Comparison of ENCODE assay signal across 1 cellular context in the genomic region with DNA sequence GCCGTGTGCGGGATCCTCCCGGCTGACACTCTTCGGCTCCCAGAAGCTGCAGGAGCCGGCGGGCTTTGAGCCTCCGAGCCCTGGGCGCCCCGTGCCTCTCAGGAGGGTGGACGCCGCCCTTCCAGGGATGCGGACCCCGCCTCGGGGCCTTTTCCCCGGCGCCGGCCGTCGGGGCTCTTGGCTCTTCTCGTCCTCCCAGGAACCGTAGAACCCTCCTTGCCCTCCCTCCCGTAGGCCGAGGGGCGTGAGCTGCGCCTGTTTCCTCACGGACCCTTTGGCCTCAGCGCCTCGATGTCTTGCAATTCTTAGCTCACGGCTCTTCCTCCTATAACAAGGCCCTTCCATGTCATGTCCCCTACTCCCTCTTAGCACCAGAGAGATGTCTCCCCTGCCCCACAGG. TPM values are rescaled to one million over a fixed set of nuclear protein-coding genes. Genes with fewer than 3 reads are reported as not detected.
"Had no signal": no experiment of that assay in that cellular context is flagged by ENCODE, and none has a peak within 500 bp of the region (broad histone marks: within the 10 kb centered on the region; RNA-seq: fewer than 3 reads in every experiment).

No MANE protein-coding gene starts in this region.

RNA-seq across cellular contexts. Expression of a gene that starts 13.6 kb away (rescaled TPM):
- total RNA-seq: myocyte had no signal

RNA-seq across cellular contexts. Expression of a gene that starts 60.0 kb away (rescaled TPM):
- total RNA-seq: myocyte had no signal
